In the genomic region with DNA sequence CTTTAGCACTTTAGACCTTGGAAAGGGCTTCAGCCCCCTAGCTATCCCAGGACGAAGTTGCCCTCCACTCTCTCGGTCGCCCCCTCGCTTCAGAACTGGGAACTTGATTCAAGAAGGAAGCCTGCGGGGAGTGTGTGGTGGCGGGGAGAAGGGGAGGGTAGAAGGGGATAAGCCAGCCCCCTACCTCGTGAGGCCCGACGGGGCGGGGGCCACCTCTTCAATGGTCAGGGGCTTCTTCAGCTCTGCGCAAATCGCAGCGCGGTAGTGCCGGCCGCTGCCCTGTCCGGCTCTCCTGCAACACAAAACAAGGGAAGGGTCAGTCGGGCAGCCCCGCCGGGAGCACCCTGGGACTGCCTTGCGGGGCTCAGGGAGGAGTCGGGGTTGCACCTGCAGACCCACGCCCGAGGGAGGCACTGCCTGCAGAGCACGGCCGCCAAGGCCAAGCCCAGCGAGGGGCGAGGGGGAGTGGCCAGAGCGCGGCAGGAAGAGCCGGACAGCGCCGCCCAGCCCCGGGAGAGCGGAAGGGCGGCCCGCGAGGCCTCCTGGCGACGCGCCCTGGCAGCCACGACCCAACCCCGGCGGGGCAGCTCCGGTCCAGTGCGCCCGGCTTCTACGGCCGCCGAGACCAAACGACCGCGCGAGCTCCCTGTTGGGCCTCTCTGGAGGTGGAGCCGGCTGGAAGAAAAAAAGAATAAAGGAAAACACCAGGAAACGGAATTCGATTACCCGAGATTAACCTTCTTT, we compare ENCODE assay signal across 9 cellular contexts. TPM values are rescaled to one million over a fixed set of nuclear protein-coding genes. Genes with fewer than 3 reads are reported as not detected.
A peak's percentile ranks its signal among the peaks of the same experiment; 100 is the strongest.
DNase-seq lines count a peak whose midpoint lies in the region; ATAC-seq, FAIRE-seq and TF ChIP-seq lines count a peak whose summit lies in the region.
"Had no signal": no experiment of that assay in that cellular context is flagged by ENCODE, and none has a peak within 500 bp of the region (broad histone marks: within the 10 kb centered on the region; RNA-seq: fewer than 3 reads in every experiment).

No MANE protein-coding gene starts in this region.

- TF ChIP-seq POLR2A in HepG2 (IDR thresholded peaks at IDR 0.05; ENCODE audit: insufficient read depth in 1 of 2, low read depth in 2 of 2, low read length in 2 of 2): peak in 1 of 2 experiments; percentile 76; a peak in 3 of 4 replicates

- TF ChIP-seq CTCF in HepG2 (CRISPR knock-in tag; IDR thresholded peaks at IDR 0.05): peak; percentile 84

- peak overlapping the region; percentile 55 for H3K27ac ChIP-seq in HepG2 (ENCODE audit: extremely low read length, insufficient read depth, low read length)
- H3K27ac ChIP-seq in stomach smooth muscle (ENCODE audit: low read length): peak overlapping the region; percentile 53
- H3K27ac ChIP-seq in Karpas-422 (ENCODE audit: low read length): no peak overlapping the region
- H3K27ac ChIP-seq: KMS-11 had no signal

- no peaks in the 10 kb centered on the region for H3K79me2 ChIP-seq in HepG2 (ENCODE audit: insufficient read depth, low read length)
- no peaks in the 10 kb centered on the region for H3K79me2 ChIP-seq in Karpas-422 (ENCODE audit: low read length)

- peak; percentile 90 for TF ChIP-seq RAD21 in HepG2 (CRISPR knock-in tag; IDR thresholded peaks at IDR 0.05)

- WGBS in HepG2 (ENCODE audit: low lambda C conversion rate): 10% methylated on average over 43 of the region's 58 CpGs

- intact Hi-C loops in HepG2 (cut with micrococcal nuclease; ENCODE audit: unreplicated experiment): loop anchor here (2.0 to 5.0 kb wide), 2 partner anchors 57 to 80 kb away; a partner anchor contains a TSS

- CTCF ChIA-PET in HepG2 (lab: Yijun Ruan, JAX; ENCODE audit: low intra/inter-chr PET ratio, low total read pairs): interaction anchor here (1.0 to 2.0 kb wide), 4 partner anchors 16 to 89 kb away, joined by 3 to 10 read pairs (median 6); no protein-coding TSS in a partner anchor

- no peaks in the 10 kb centered on the region for H4K20me1 ChIP-seq in HepG2 (ENCODE audit: insufficient read depth, low read length)
- H4K20me1 ChIP-seq in Karpas-422 (ENCODE audit: insufficient read depth, low read depth, low read length): no peaks in the 10 kb centered on the region

- H3K4me1 ChIP-seq in ES-I3 (ENCODE audit: insufficient read depth, low read length): peaks cover 8% of the 10 kb centered on the region; the same call in 1 of the 2 replicates
- peaks cover 12% of the 10 kb centered on the region for H3K4me1 ChIP-seq in endocrine pancreas (ENCODE audit: control insufficient read depth, insufficient read depth, low read length)
- peaks cover 66% of the 10 kb centered on the region for H3K4me1 ChIP-seq in HepG2 (ENCODE audit: insufficient read depth, low read length)
- H3K4me1 ChIP-seq in stomach smooth muscle (ENCODE audit: control insufficient read depth, insufficient read depth, low read length): peaks cover 2% of the 10 kb centered on the region
- no peaks in the 10 kb centered on the region for H3K4me1 ChIP-seq in Karpas-422 (ENCODE audit: low read length)

- peak overlapping the region; percentile 9 for H2AFZ ChIP-seq in HepG2 (ENCODE audit: low read length)
- no peak overlapping the region for H2AFZ ChIP-seq in Karpas-422 (ENCODE audit: low read length)

- no peak for TF ChIP-seq EP300 in HepG2 (IDR thresholded peaks at IDR 0.05; ENCODE audit: low read depth in 2 of 2, low read length in 2 of 2)
- TF ChIP-seq EP300 in HepG2 (CRISPR knock-in tag; IDR thresholded peaks at IDR 0.05; ENCODE audit: borderline replicate concordance): peak; percentile 21; the same call in 1 of the 2 replicates

- FAIRE-seq in HepG2 (lab: Jason Lieb, UNC): no peak

- no TSS peak for BruUV-seq in HepG2 (replicated peaks; lab: Mats Ljungman, UMichigan)

- DNase-seq in NCI-H226 (peak; percentile 45), HepG2 (ENCODE audit: low spot score) (peak; percentile 67), Karpas-422 (no peak)

- H3K4me2 ChIP-seq in HepG2 (ENCODE audit: low read depth, low read length) (peak overlapping the region; percentile 68), Karpas-422 (ENCODE audit: low read depth, low read length, poor library complexity, severe bottlenecking) (no peak overlapping the region)
- H3K4me2 ChIP-seq: KMS-11 had no signal

- H3K36me3 ChIP-seq in ES-I3 (ENCODE audit: insufficient read depth, low read length): no peaks in the 10 kb centered on the region
- no peaks in the 10 kb centered on the region for H3K36me3 ChIP-seq in endocrine pancreas (ENCODE audit: control insufficient read depth, insufficient read depth, low read length)
- H3K36me3 ChIP-seq in HepG2 (replicated peaks in 1 of 2; ENCODE audit: control insufficient read depth in 1 of 2, insufficient read depth in 2 of 2, low read length in 2 of 2): no peaks in the 10 kb centered on the region
- H3K36me3 ChIP-seq in stomach smooth muscle (ENCODE audit: control insufficient read depth in 2 of 2, insufficient read depth in 2 of 2, low read length in 2 of 2): no peaks in the 10 kb centered on the region
- H3K36me3 ChIP-seq in Karpas-422 (ENCODE audit: insufficient read depth, low read length): no peaks in the 10 kb centered on the region

- in situ Hi-C loops in HepG2 (cut with HindIII; ENCODE audit: extremely low pct_ligation_motif_present, low pct_unique_long_range_greater_than_20kb): no loop called here

- peak overlapping the region; percentile 40 for H3K4me3 ChIP-seq in endocrine pancreas (ENCODE audit: control insufficient read depth, insufficient read depth, low read length)
- peak overlapping the region; percentile 62 to 70 (median 67); a peak in 5 of 6 replicates for H3K4me3 ChIP-seq in HepG2 (replicated peaks in 1 of 3; ENCODE audit: insufficient read depth in 1 of 3, low read depth in 2 of 3, low read length in 3 of 3)
- peak overlapping the region; percentile 81 to 82 for H3K4me3 ChIP-seq in stomach smooth muscle (ENCODE audit: low read length in 2 of 2)
- no peak overlapping the region for H3K4me3 ChIP-seq in Karpas-422 (ENCODE audit: low read length)

- H3K27me3 ChIP-seq in endocrine pancreas (ENCODE audit: control insufficient read depth, insufficient read depth, low read length) (no peaks in the 10 kb centered on the region), HepG2 (ENCODE audit: control insufficient read depth in 1 of 2, insufficient read depth in 2 of 2, low read length in 2 of 2) (no peaks in the 10 kb centered on the region), stomach smooth muscle (ENCODE audit: control insufficient read depth in 1 of 2, insufficient read depth in 2 of 2, low read length in 2 of 2) (no peaks in the 10 kb centered on the region), Karpas-422 (ENCODE audit: low read length) (no peaks in the 10 kb centered on the region)

- POLR2A ChIA-PET in HepG2 (lab: Yijun Ruan, JAX): interaction anchor here (0.9 to 1.8 kb wide), 10 partner anchors 12 to 76 kb away, joined by 3 to 58 read pairs (median 5); a partner anchor contains a TSS

- H3K9me2 ChIP-seq in Karpas-422 (replicated peaks; ENCODE audit: insufficient read depth, low read length): no peaks in the 10 kb centered on the region

- ATAC-seq in HepG2: peak; percentile 99
- ATAC-seq in GM19035 (IDR thresholded peaks at IDR 0.05; ENCODE audit: unreplicated experiment): no peak
- no peak for ATAC-seq in HG03045 (IDR thresholded peaks at IDR 0.05; ENCODE audit: unreplicated experiment)

- H3K9ac ChIP-seq in ES-I3 (ENCODE audit: low read depth, low read length): peak overlapping the region; percentile 75
- peak overlapping the region; percentile 56 for H3K9ac ChIP-seq in endocrine pancreas (ENCODE audit: control insufficient read depth, insufficient read depth, low read length)
- H3K9ac ChIP-seq in HepG2 (ENCODE audit: insufficient read depth, low read depth, low read length): peak overlapping the region; percentile 55
- H3K9ac ChIP-seq in stomach smooth muscle (ENCODE audit: low read length in 2 of 2): peak overlapping the region; percentile 69 to 71
- H3K9ac ChIP-seq in Karpas-422 (ENCODE audit: low read length): no peak overlapping the region
- H3K9ac ChIP-seq: KMS-11 had no signal

- H3K9me3 ChIP-seq in ES-I3 (ENCODE audit: control insufficient read depth, insufficient read depth, low read length): no peaks in the 10 kb centered on the region
- no peaks in the 10 kb centered on the region for H3K9me3 ChIP-seq in endocrine pancreas (ENCODE audit: control insufficient read depth, low read length)
- no peaks in the 10 kb centered on the region for H3K9me3 ChIP-seq in HepG2 (ENCODE audit: low read length)
- no peaks in the 10 kb centered on the region for H3K9me3 ChIP-seq in stomach smooth muscle (ENCODE audit: control insufficient read depth in 2 of 2, low read length in 2 of 2)
- no peaks in the 10 kb centered on the region for H3K9me3 ChIP-seq in Karpas-422 (ENCODE audit: low read length)

TF ChIP-seq in HepG2, 621 proteins besides CTCF, POLR2A, EP300 and RAD21 (continues in another document):
- TF ChIP-seq ARNT2 (CRISPR knock-in tag; IDR thresholded peaks at IDR 0.05; ENCODE audit: low read depth) (peak; percentile 77), MIXL1 (CRISPR knock-in tag; IDR thresholded peaks at IDR 0.05) (0 out of 2 replicates have a peak, but pooled peaks have one; percentile 40), KMT2B (CRISPR knock-in tag; IDR thresholded peaks at IDR 0.05) (0 out of 2 replicates have a peak, but pooled peaks have one; percentile 32)

RNA-seq across cellular contexts. Expression of a gene that starts 56.2 kb away (rescaled TPM):
- 5.4 and 6.4 TPM in 2 replicates for total RNA-seq in HepG2 (2016; rRNA removed; fragmentation: Illumina TruSeq; extraction: Trizol)
- total RNA-seq in HepG2 (2016; cell fraction: cytosol; rRNA removed; fragmentation: Illumina TruSeq; extraction: Trizol; ENCODE audit: low read depth): 1.5 and 1.8 TPM in 2 replicates
- 5.2 and 6.3 TPM in 2 replicates for total RNA-seq in HepG2 (2016; cell fraction: insoluble cytoplasmic fraction; rRNA removed; fragmentation: Illumina TruSeq; extraction: Trizol)
- 1.9 and 2.0 TPM in 2 replicates for total RNA-seq in HepG2 (2016; cell fraction: membrane; rRNA removed; fragmentation: Illumina TruSeq; extraction: Trizol)
- total RNA-seq in HepG2 (2016; cell fraction: nucleus; rRNA removed; fragmentation: Illumina TruSeq; extraction: Trizol): 9.0 and 10.9 TPM in 2 replicates
- polyA plus RNA-seq in HepG2 (2011; rRNA removed): 4.6 and 5.9 TPM in 2 replicates
- 3.1 and 3.2 TPM in 2 replicates for polyA plus RNA-seq in HepG2 (2011; cell fraction: cytosol; rRNA removed)
- 13.0 and 15.7 TPM in 2 replicates for polyA plus RNA-seq in HepG2 (2011; cell fraction: nucleus; rRNA removed)
- polyA plus RNA-seq in HepG2 (2012): 3.0 and 3.2 TPM in 2 replicates
- 0.06 and 0.07 TPM in 2 replicates for polyA plus RNA-seq in HepG2 (2016; cell fraction: cytosol; fragmentation: Illumina TruSeq; extraction: Trizol; ENCODE audit: low read depth)
- polyA plus RNA-seq in HepG2 (2016; cell fraction: insoluble cytoplasmic fraction; fragmentation: Illumina TruSeq; extraction: Trizol; ENCODE audit: low read depth): 4.1 and 4.5 TPM in 2 replicates
- polyA plus RNA-seq in HepG2 (2016; cell fraction: membrane; fragmentation: Illumina TruSeq; extraction: Trizol; ENCODE audit: low read depth): 0.26 and 0.38 TPM in 2 replicates
- polyA plus RNA-seq in HepG2 (2016; cell fraction: nucleus; fragmentation: Illumina TruSeq; extraction: Trizol; ENCODE audit: insufficient read depth, low read depth): 8.1 and 9.7 TPM in 2 replicates
- polyA minus RNA-seq in HepG2 (2011; rRNA and poly(A)+ RNA removed; ENCODE audit: low replicate concordance): 15.5 and 36.8 TPM in 2 replicates
- polyA minus RNA-seq in HepG2 (2011; cell fraction: cytosol; rRNA and poly(A)+ RNA removed): 6.7 and 8.0 TPM in 2 replicates
- 34.3 and 40.3 TPM in 2 replicates for polyA minus RNA-seq in HepG2 (2011; cell fraction: nucleus; rRNA and poly(A)+ RNA removed)
- not detected in 2 replicates for total RNA-seq in Karpas-422 (2014; rRNA removed; shearing (Covaris generic); ENCODE audit: low replicate concordance)
